ENCODE assay signal across 9 cellular contexts in genomic region chr6:41767112-41767946, GRCh38. TPM values are rescaled to one million over a fixed set of nuclear protein-coding genes. Genes with fewer than 3 reads are reported as not detected.
DNase-seq lines count a peak whose midpoint lies in the region; ATAC-seq, FAIRE-seq and TF ChIP-seq lines count a peak whose summit lies in the region.
"Had no signal": no experiment of that assay in that cellular context is flagged by ENCODE, and none has a peak within 500 bp of the region (broad histone marks: within the 10 kb centered on the region; RNA-seq: fewer than 3 reads in every experiment).

No MANE protein-coding gene starts in this region.

- peak overlapping the region; percentile 4 for H3K9ac ChIP-seq in keratinocyte (ENCODE audit: control insufficient read depth, extremely low read depth, insufficient read depth, low read length)

- H3K79me2 ChIP-seq in keratinocyte (ENCODE audit: control insufficient read depth, insufficient read depth, low read length), result no peaks in the 10 kb centered on the region

- TF ChIP-seq CTCF in keratinocyte (optimal IDR thresholded peaks at IDR 0.05 in 1 of 3, IDR thresholded peaks at IDR 0.05 in 1 of 3, conservative IDR thresholded peaks at IDR 0.05 in 1 of 3; ENCODE audit: extremely low read depth in 1 of 3, insufficient read depth in 2 of 3, low read length in 3 of 3), result no peak
- no peak for TF ChIP-seq CTCF in CD14-positive monocyte (IDR thresholded peaks at IDR 0.05)

- H3K36me3 ChIP-seq in keratinocyte (ENCODE audit: control insufficient read depth in 2 of 2, extremely low read depth in 1 of 2, insufficient read depth in 2 of 2, low read length in 2 of 2), result peaks cover 2 to 6% of the 10 kb centered on the region in 2 experiments

- H3K4me2 ChIP-seq in keratinocyte (ENCODE audit: control insufficient read depth, extremely low read depth, insufficient read depth, low read depth, low read length), result peak overlapping the region; percentile 29

- H3K27ac ChIP-seq in keratinocyte (ENCODE audit: control insufficient read depth, insufficient read depth, low read length), result peak overlapping the region; percentile 9
- H3K27ac ChIP-seq: tibial artery had no signal

- FAIRE-seq in keratinocyte (lab: Jason Lieb, UNC), result peak; percentile 90

- H3K36me3 Mint-ChIP-seq in natural killer cell treated with Interleukin-12 subunit alpha and Interleukin-12 subunit beta and Interleukin-15 and Interleukin-18, amount 100 ng/mL, for 72 hours, result no peaks in the 10 kb centered on the region
- peaks cover 28 to 31% of the 10 kb centered on the region in 2 donors for H3K36me3 Mint-ChIP-seq in CD14-positive monocyte

- peaks cover 23% of the 10 kb centered on the region for H3K4me1 ChIP-seq in keratinocyte (ENCODE audit: control insufficient read depth, extremely low read depth, insufficient read depth, low read length)
- H3K4me1 ChIP-seq: tibial artery had no signal

- no peak overlapping the region for H3K4me3 ChIP-seq in keratinocyte (ENCODE audit: control insufficient read depth in 2 of 3, extremely low read depth in 1 of 3, insufficient read depth in 2 of 3, low read depth in 1 of 3, low read length in 3 of 3)
- H3K4me3 ChIP-seq: tibial artery had no signal

- dilution Hi-C loops in keratinocyte (cut with MboI; ENCODE audit: extremely low pct_ligation_motif_present, low sequenced_read_pairs), result no loop called here

- H3K27me3 ChIP-seq in keratinocyte (ENCODE audit: control insufficient read depth, extremely low read depth, insufficient read depth, low read length), result no peaks in the 10 kb centered on the region
- H3K27me3 ChIP-seq: tibial artery had no signal

- no peak overlapping the region for H3K27ac Mint-ChIP-seq in natural killer cell treated with Interleukin-12 subunit alpha and Interleukin-12 subunit beta and Interleukin-15 and Interleukin-18, amount 100 ng/mL, for 72 hours
- peak overlapping the region in 2 of 7 donors; percentile 46 to 77 for H3K27ac Mint-ChIP-seq in CD14-positive monocyte

- H4K20me1 ChIP-seq in keratinocyte (ENCODE audit: control insufficient read depth, extremely low read depth, insufficient read depth, low read length), result no peaks in the 10 kb centered on the region

- H3K27me3 Mint-ChIP-seq in natural killer cell treated with Interleukin-12 subunit alpha and Interleukin-12 subunit beta and Interleukin-15 and Interleukin-18, amount 100 ng/mL, for 72 hours, result no peaks in the 10 kb centered on the region
- H3K27me3 Mint-ChIP-seq in CD14-positive monocyte (ENCODE audit: low read depth in 3 of 3), result peaks cover 0 to 4% (median 0%) of the 10 kb centered on the region in 3 donors

- no peak for ATAC-seq in natural killer cell treated with Interleukin-12 subunit alpha and Interleukin-12 subunit beta and Interleukin-15 and Interleukin-18, amount 100 ng/mL, for 72 hours

- DNase-seq in A172 (ENCODE audit: low spot score) (peak; percentile 78), HPDE6-E6E7 (ENCODE audit: extremely low spot score) (peak; percentile 85), amniotic stem cell (lab: John Stamatoyannopoulos, UW) (peak; percentile 81), keratinocyte (ENCODE audit: low read depth, low spot score) (no peak), CD14-positive monocyte (ENCODE audit: low spot score) (no peak), iPS-NIHi11 (ENCODE audit: low spot score) (no peak)
- DNase-seq in activated CD4-positive, CD25-positive, alpha-beta regulatory T cell (lab: John Stamatoyannopoulos, UW), result no peak
- no peak for DNase-seq in natural killer cell treated with Interleukin-12 subunit alpha and Interleukin-12 subunit beta and Interleukin-15 and Interleukin-18, amount 100 ng/mL, for 72 hours (ENCODE audit: low spot score)

- no peak overlapping the region for H2AFZ ChIP-seq in keratinocyte (ENCODE audit: control insufficient read depth, low read length)

- H3K4me1 Mint-ChIP-seq in natural killer cell treated with Interleukin-12 subunit alpha and Interleukin-12 subunit beta and Interleukin-15 and Interleukin-18, amount 100 ng/mL, for 72 hours (ENCODE audit: low read depth in 2 of 2), result peaks cover 0 to 8% of the 10 kb centered on the region in 2 donors
- peaks cover 2% of the 10 kb centered on the region for H3K4me1 Mint-ChIP-seq in CD14-positive monocyte

- intact Hi-C loops in CD14-positive monocyte (cut with micrococcal nuclease), result loop anchor here in 1 of 2 donors (10.0 kb wide), 1 partner anchor 163 kb away; no protein-coding TSS in a partner anchor

- H3K9me1 ChIP-seq in keratinocyte (ENCODE audit: control insufficient read depth, extremely low read depth, insufficient read depth, low read length), result no peaks in the 10 kb centered on the region

- no peaks in the 10 kb centered on the region for H3K9me3 Mint-ChIP-seq in natural killer cell treated with Interleukin-12 subunit alpha and Interleukin-12 subunit beta and Interleukin-15 and Interleukin-18, amount 100 ng/mL, for 72 hours
- no peaks in the 10 kb centered on the region for H3K9me3 Mint-ChIP-seq in CD14-positive monocyte

- H3K9me3 ChIP-seq in keratinocyte (ENCODE audit: control insufficient read depth, low read depth, low read length), result no peaks in the 10 kb centered on the region
- H3K9me3 ChIP-seq: tibial artery had no signal

- H3K4me3 Mint-ChIP-seq in natural killer cell treated with Interleukin-12 subunit alpha and Interleukin-12 subunit beta and Interleukin-15 and Interleukin-18, amount 100 ng/mL, for 72 hours, result no peak overlapping the region
- no peak overlapping the region for H3K4me3 Mint-ChIP-seq in CD14-positive monocyte

RNA-seq across cellular contexts. Expression of gene FRS3, which starts 12.4 kb away (rescaled TPM):
- 0.72 and 0.81 TPM in 2 replicates for total RNA-seq in A172 (2014; rRNA removed; shearing (Covaris generic))
- 2.0 to 2.5 TPM (median 2.0 TPM) in 3 replicates for polyA plus RNA-seq in keratinocyte
- polyA plus RNA-seq in keratinocyte (2011; ENCODE audit: low read depth), result not detected
- polyA plus RNA-seq in keratinocyte (2011; cell fraction: cytosol; rRNA removed), result 1.0 and 1.8 TPM in 2 replicates
- 3.5 and 5.4 TPM in 2 replicates for polyA plus RNA-seq in keratinocyte (2011; cell fraction: nucleus; rRNA removed)
- polyA plus RNA-seq in keratinocyte (2012; ENCODE audit: low replicate concordance), result 0.73 and 1.6 TPM in 2 replicates
- polyA minus RNA-seq in keratinocyte, result 2.3 to 2.9 TPM (median 2.7 TPM) in 3 replicates
- polyA minus RNA-seq in keratinocyte (2011; cell fraction: cytosol; rRNA and poly(A)+ RNA removed), result 0.96 TPM
- 0.54 and 0.95 TPM in 2 replicates for polyA minus RNA-seq in keratinocyte (2011; cell fraction: nucleus; rRNA and poly(A)+ RNA removed)
- total RNA-seq in natural killer cell treated with Interleukin-12 subunit alpha and Interleukin-12 subunit beta and Interleukin-15 and Interleukin-18, amount 100 ng/mL, for 72 hours, result 1 to 10 TPM; 7.4 to 9.5 TPM
- 1 to 10 TPM; 1.3 to 2.6 TPM for polyA plus RNA-seq in CD14-positive monocyte

RNA-seq across cellular contexts. Expression of gene PRICKLE4, which starts 13.3 kb away (rescaled TPM):
- total RNA-seq in A172 (2014; rRNA removed; shearing (Covaris generic)), result not detected in 2 replicates
- polyA plus RNA-seq in keratinocyte (0.13 to 0.61 TPM (median 0.32 TPM) in 3 replicates), CD14-positive monocyte (not detected)
- polyA plus RNA-seq in keratinocyte (2011; ENCODE audit: low read depth), result not detected
- polyA plus RNA-seq in keratinocyte (2011; cell fraction: cytosol; rRNA removed), result 0.13 TPM in 1 of 2 replicates, not detected in the other
- 4.9 and 6.8 TPM in 2 replicates for polyA plus RNA-seq in keratinocyte (2011; cell fraction: nucleus; rRNA removed)
- 0.46 TPM in 1 of 2 replicates, not detected in the other for polyA plus RNA-seq in keratinocyte (2012; ENCODE audit: low replicate concordance)
- polyA minus RNA-seq in keratinocyte, result not detected in 3 replicates
- not detected for polyA minus RNA-seq in keratinocyte (2011; cell fraction: cytosol; rRNA and poly(A)+ RNA removed)
- 1.0 and 1.5 TPM in 2 replicates for polyA minus RNA-seq in keratinocyte (2011; cell fraction: nucleus; rRNA and poly(A)+ RNA removed)
- not detected for total RNA-seq in natural killer cell treated with Interleukin-12 subunit alpha and Interleukin-12 subunit beta and Interleukin-15 and Interleukin-18, amount 100 ng/mL, for 72 hours

RNA-seq across cellular contexts. Expression of gene PGC, which starts 20.1 kb away (rescaled TPM):
- total RNA-seq in A172 (2014; rRNA removed; shearing (Covaris generic)), result not detected in 2 replicates
- polyA plus RNA-seq in keratinocyte (not detected in 3 replicates), CD14-positive monocyte (not detected)
- polyA plus RNA-seq in keratinocyte (2011; ENCODE audit: low read depth), result not detected
- polyA plus RNA-seq in keratinocyte (2011; cell fraction: cytosol; rRNA removed), result not detected in 2 replicates
- polyA plus RNA-seq in keratinocyte (2011; cell fraction: nucleus; rRNA removed), result not detected in 2 replicates
- not detected in 2 replicates for polyA plus RNA-seq in keratinocyte (2012; ENCODE audit: low replicate concordance)
- polyA minus RNA-seq in keratinocyte, result not detected in 3 replicates
- polyA minus RNA-seq in keratinocyte (2011; cell fraction: cytosol; rRNA and poly(A)+ RNA removed), result not detected
- not detected in 2 replicates for polyA minus RNA-seq in keratinocyte (2011; cell fraction: nucleus; rRNA and poly(A)+ RNA removed)
- not detected for total RNA-seq in natural killer cell treated with Interleukin-12 subunit alpha and Interleukin-12 subunit beta and Interleukin-15 and Interleukin-18, amount 100 ng/mL, for 72 hours

RNA-seq across cellular contexts. Expression of gene TOMM6, which starts 20.2 kb away (rescaled TPM):
- total RNA-seq in A172 (2014; rRNA removed; shearing (Covaris generic)), result 209 and 224 TPM in 2 replicates
- polyA plus RNA-seq in keratinocyte (266 to 449 TPM (median 374 TPM) in 3 replicates), CD14-positive monocyte (100 to 1,000 TPM; 343 to 382 TPM)
- polyA plus RNA-seq in keratinocyte (2011; ENCODE audit: low read depth), result 41.2 TPM
- 329 and 379 TPM in 2 replicates for polyA plus RNA-seq in keratinocyte (2011; cell fraction: cytosol; rRNA removed)
- polyA plus RNA-seq in keratinocyte (2011; cell fraction: nucleus; rRNA removed), result 135 and 194 TPM in 2 replicates
- polyA plus RNA-seq in keratinocyte (2012; ENCODE audit: low replicate concordance), result 315 and 317 TPM in 2 replicates
- 53.6 to 136 TPM (median 100.0 TPM) in 3 replicates for polyA minus RNA-seq in keratinocyte
- 82.3 TPM for polyA minus RNA-seq in keratinocyte (2011; cell fraction: cytosol; rRNA and poly(A)+ RNA removed)
- 17.5 and 20.6 TPM in 2 replicates for polyA minus RNA-seq in keratinocyte (2011; cell fraction: nucleus; rRNA and poly(A)+ RNA removed)
- total RNA-seq in natural killer cell treated with Interleukin-12 subunit alpha and Interleukin-12 subunit beta and Interleukin-15 and Interleukin-18, amount 100 ng/mL, for 72 hours, result 100 to 1,000 TPM; 208 to 284 TPM

RNA-seq across cellular contexts. Expression of gene TFEB, which starts 31.9 kb away (rescaled TPM):
- total RNA-seq in A172 (2014; rRNA removed; shearing (Covaris generic)), result 6.0 and 9.6 TPM in 2 replicates
- polyA plus RNA-seq in keratinocyte, result 3.0 to 10.3 TPM (median 4.3 TPM) in 3 replicates
- polyA plus RNA-seq in keratinocyte (2011; ENCODE audit: low read depth), result 3.4 TPM
- polyA plus RNA-seq in keratinocyte (2011; cell fraction: cytosol; rRNA removed), result 4.2 and 5.5 TPM in 2 replicates
- polyA plus RNA-seq in keratinocyte (2011; cell fraction: nucleus; rRNA removed), result 7.6 and 8.9 TPM in 2 replicates
- 4.4 and 8.7 TPM in 2 replicates for polyA plus RNA-seq in keratinocyte (2012; ENCODE audit: low replicate concordance)
- 3.6 to 12.2 TPM (median 8.6 TPM) in 3 replicates for polyA minus RNA-seq in keratinocyte
- 10.2 TPM for polyA minus RNA-seq in keratinocyte (2011; cell fraction: cytosol; rRNA and poly(A)+ RNA removed)
- polyA minus RNA-seq in keratinocyte (2011; cell fraction: nucleus; rRNA and poly(A)+ RNA removed), result 6.7 and 9.1 TPM in 2 replicates
- 10 to 100 TPM; 36.0 to 40.1 TPM for total RNA-seq in natural killer cell treated with Interleukin-12 subunit alpha and Interleukin-12 subunit beta and Interleukin-15 and Interleukin-18, amount 100 ng/mL, for 72 hours
- 10 to 100 TPM; 42.6 to 60.0 TPM for polyA plus RNA-seq in CD14-positive monocyte

Comparison
In these comparisons a context has a peak if more than half of its experiments do, and no peak if none do; other contexts are left out.
1. DNase-seq: peak in A172 (single experiment), HPDE6-E6E7 (single experiment) and amniotic stem cell (single experiment); none in keratinocyte (single experiment), activated CD4-positive, CD25-positive, alpha-beta regulatory T cell (0 of 4), natural killer cell treated with Interleukin-12 subunit alpha and Interleukin-12 subunit beta and Interleukin-15 and Interleukin-18, amount 100 ng/mL, for 72 hours (single experiment), CD14-positive monocyte (single experiment) and iPS-NIHi11 (single experiment).